ENCODE assay signal across 34 cellular contexts in genomic region chr16:69836252-69836651, GRCh38.
"Had no signal": no experiment of that assay in that cellular context is flagged by ENCODE, and none has a peak within 500 bp of the region (broad histone marks: within the 10 kb centered on the region; RNA-seq: fewer than 3 reads in every experiment).

No MANE protein-coding gene starts in this region.

- H3K4me3 Mint-ChIP-seq: activated B cell treated with CpG ODN at 0.5 μM for 24 hours; activated CD8-positive, alpha-beta T cell treated with anti-CD3 and anti-CD28 coated beads for 36 hours; activated naive CD4-positive, alpha-beta T cell treated with anti-CD3 and anti-CD28 coated beads for 36 hours; activated naive CD4-positive, alpha-beta T cell treated with anti-CD3 and anti-CD28 coated beads, Interleukin-2, amount 50 U/mL, for 24 hours; activated naive CD8-positive, alpha-beta T cell treated with anti-CD3 and anti-CD28 coated beads for 36 hours; activated naive CD8-positive, alpha-beta T cell treated with anti-CD3 and anti-CD28 coated beads, Interleukin-2, amount 50 U/mL, for 24 hours; activated T-cell treated with anti-CD3 and anti-CD28 coated beads, Interleukin-2, amount 50 U/mL, for 4 hours; activated T-helper 17 cell treated with anti-CD3 and anti-CD28 coated beads, Interleukin-2, amount 50 U/mL, for 72 hours; brain; central memory CD8-positive, alpha-beta T cell; dendritic cell treated with granulocyte-macrophage colony-stimulating factor and Interleukin-4, amounts not matched to agents 40 ng/mL and 50 ng/mL, for 4 days; T-cell; T-helper 1 cell treated with Interleukin-12 subunit alpha and Interleukin-12 subunit beta and Interleukin-4 antibody, amounts not matched to agents 30 μg/mL and 1 μg/mL, for 36 hours; T-helper 2 cell treated with Interferon-gamma antibody and Interleukin-4, amounts not matched to agents 5 μg/mL and 100 μg/mL, for 36 hours had no signal

- DNase-seq: activated B cell treated with CpG ODN at 0.5 μM for 24 hours; activated CD4-positive, alpha-beta T cell treated with anti-CD3 and anti-CD28 coated beads for 48 hours; activated CD4-positive, alpha-beta T cell treated with anti-CD3 and anti-CD28 coated beads, Interleukin-2, amount 50 U/mL, for 1 hour; activated CD4-positive, alpha-beta T cell treated with anti-CD3 and anti-CD28 coated beads, Interleukin-2, amount 50 U/mL, for 48 hours; activated CD8-positive, alpha-beta memory T cell treated with anti-CD3 and anti-CD28 coated beads for 24 hours; activated CD8-positive, alpha-beta T cell treated with anti-CD3 and anti-CD28 coated beads for 36 hours; activated effector memory CD4-positive, alpha-beta T cell treated with anti-CD3 and anti-CD28 coated beads, Interleukin-2, amount 50 U/mL, for 16 hours; activated naive CD4-positive, alpha-beta T cell treated with anti-CD3 and anti-CD28 coated beads for 36 hours; activated naive CD8-positive, alpha-beta T cell treated with anti-CD3 and anti-CD28 coated beads for 36 hours; activated naive CD8-positive, alpha-beta T cell treated with anti-CD3 and anti-CD28 coated beads, Interleukin-2, amount 50 U/mL, for 24 hours; activated T-cell treated with anti-CD3 and anti-CD28 coated beads, Interleukin-2, amount 50 U/mL, for 4 hours; adrenal gland; amygdala; aorta; dorsolateral prefrontal cortex; effector memory CD4-positive, alpha-beta T cell; erythroblast; foreskin keratinocyte; gastrocnemius medialis; SW 1271; T-cell; T1000; WERI-Rb-1 had no signal

- H3K9me3 Mint-ChIP-seq: activated B cell treated with CpG ODN at 0.5 μM for 24 hours; activated CD8-positive, alpha-beta T cell treated with anti-CD3 and anti-CD28 coated beads for 36 hours; activated naive CD4-positive, alpha-beta T cell treated with anti-CD3 and anti-CD28 coated beads for 36 hours; activated naive CD4-positive, alpha-beta T cell treated with anti-CD3 and anti-CD28 coated beads, Interleukin-2, amount 50 U/mL, for 24 hours; activated naive CD8-positive, alpha-beta T cell treated with anti-CD3 and anti-CD28 coated beads for 36 hours; activated naive CD8-positive, alpha-beta T cell treated with anti-CD3 and anti-CD28 coated beads, Interleukin-2, amount 50 U/mL, for 24 hours; activated T-cell treated with anti-CD3 and anti-CD28 coated beads, Interleukin-2, amount 50 U/mL, for 4 hours; activated T-helper 17 cell treated with anti-CD3 and anti-CD28 coated beads, Interleukin-2, amount 50 U/mL, for 72 hours; brain; central memory CD8-positive, alpha-beta T cell; dendritic cell treated with granulocyte-macrophage colony-stimulating factor and Interleukin-4, amounts not matched to agents 40 ng/mL and 50 ng/mL, for 4 days; T-cell; T-helper 1 cell treated with Interleukin-12 subunit alpha and Interleukin-12 subunit beta and Interleukin-4 antibody, amounts not matched to agents 30 μg/mL and 1 μg/mL, for 36 hours; T-helper 2 cell treated with Interferon-gamma antibody and Interleukin-4, amounts not matched to agents 5 μg/mL and 100 μg/mL, for 36 hours had no signal

- H3K27ac ChIP-seq: breast epithelium, coronary artery, esophagus muscularis mucosa, foreskin keratinocyte, WERI-Rb-1 had no signal

- H3K4me3 ChIP-seq: adrenal gland, breast epithelium, coronary artery, dorsolateral prefrontal cortex, esophagus muscularis mucosa, gastrocnemius medialis had no signal

- H3K27ac Mint-ChIP-seq: activated B cell treated with CpG ODN at 0.5 μM for 24 hours; activated CD8-positive, alpha-beta T cell treated with anti-CD3 and anti-CD28 coated beads for 36 hours; activated naive CD4-positive, alpha-beta T cell treated with anti-CD3 and anti-CD28 coated beads for 36 hours; activated naive CD4-positive, alpha-beta T cell treated with anti-CD3 and anti-CD28 coated beads, Interleukin-2, amount 50 U/mL, for 24 hours; activated naive CD8-positive, alpha-beta T cell treated with anti-CD3 and anti-CD28 coated beads for 36 hours; activated naive CD8-positive, alpha-beta T cell treated with anti-CD3 and anti-CD28 coated beads, Interleukin-2, amount 50 U/mL, for 24 hours; activated T-helper 17 cell treated with anti-CD3 and anti-CD28 coated beads, Interleukin-2, amount 50 U/mL, for 72 hours; brain; dendritic cell treated with granulocyte-macrophage colony-stimulating factor and Interleukin-4, amounts not matched to agents 40 ng/mL and 50 ng/mL, for 4 days; T-cell; T-helper 1 cell treated with Interleukin-12 subunit alpha and Interleukin-12 subunit beta and Interleukin-4 antibody, amounts not matched to agents 30 μg/mL and 1 μg/mL, for 36 hours; T-helper 2 cell treated with Interferon-gamma antibody and Interleukin-4, amounts not matched to agents 5 μg/mL and 100 μg/mL, for 36 hours had no signal

- ATAC-seq: activated CD4-positive, CD25-positive, alpha-beta regulatory T cell treated with anti-CD3 and anti-CD28 coated beads, Interleukin-2, amount 50 U/mL, for 24 hours; activated CD8-positive, alpha-beta T cell treated with anti-CD3 and anti-CD28 coated beads for 36 hours; activated naive CD8-positive, alpha-beta T cell treated with anti-CD3 and anti-CD28 coated beads, Interleukin-2, amount 50 U/mL, for 24 hours; activated T-cell treated with anti-CD3 and anti-CD28 coated beads, Interleukin-2, amount 50 U/mL, for 4 hours; activated T-helper 17 cell treated with anti-CD3 and anti-CD28 coated beads, Interleukin-2, amount 50 U/mL, for 72 hours; foreskin keratinocyte; gastrocnemius medialis; T-cell had no signal

- H3K4me1 Mint-ChIP-seq: activated B cell treated with CpG ODN at 0.5 μM for 24 hours had no signal

- H3K9me3 ChIP-seq: adrenal gland, breast epithelium, esophagus muscularis mucosa, gastrocnemius medialis had no signal

- H3K27me3 Mint-ChIP-seq: activated B cell treated with CpG ODN at 0.5 μM for 24 hours; activated CD8-positive, alpha-beta T cell treated with anti-CD3 and anti-CD28 coated beads for 36 hours; activated naive CD4-positive, alpha-beta T cell treated with anti-CD3 and anti-CD28 coated beads, Interleukin-2, amount 50 U/mL, for 24 hours; activated naive CD8-positive, alpha-beta T cell treated with anti-CD3 and anti-CD28 coated beads for 36 hours; activated naive CD8-positive, alpha-beta T cell treated with anti-CD3 and anti-CD28 coated beads, Interleukin-2, amount 50 U/mL, for 24 hours; activated T-helper 17 cell treated with anti-CD3 and anti-CD28 coated beads, Interleukin-2, amount 50 U/mL, for 72 hours; brain; central memory CD8-positive, alpha-beta T cell; dendritic cell treated with granulocyte-macrophage colony-stimulating factor and Interleukin-4, amounts not matched to agents 40 ng/mL and 50 ng/mL, for 4 days; T-cell had no signal

- H3K36me3 ChIP-seq: adrenal gland, breast epithelium, gastrocnemius medialis, WERI-Rb-1 had no signal

- H3K27me3 ChIP-seq: adrenal gland, breast epithelium, dorsolateral prefrontal cortex, esophagus muscularis mucosa, foreskin keratinocyte, gastrocnemius medialis had no signal
